Comparison of ENCODE assay signal across 29 cellular contexts in genomic region chr9:81531511-81531910, GRCh38.
"Had no signal": no experiment of that assay in that cellular context is flagged by ENCODE, and none has a peak within 500 bp of the region (broad histone marks: within the 10 kb centered on the region; RNA-seq: fewer than 3 reads in every experiment).

No MANE protein-coding gene starts in this region.

- H3K9me3 ChIP-seq: ascending aorta, body of pancreas, breast epithelium, SJSA1, SK-N-SH had no signal

- H3K4me2 ChIP-seq: SK-N-SH had no signal

- H3K36me3 Mint-ChIP-seq: activated naive CD4-positive, alpha-beta T cell treated with anti-CD3 and anti-CD28 coated beads, Interleukin-2, amount 10 ng/mL, durations not matched to agents 7 days and 5 days; activated naive CD8-positive, alpha-beta T cell; WTC11 had no signal

- DNase-seq: activated CD4-positive, alpha-beta T cell treated with anti-CD3 and anti-CD28 coated beads for 36 hours; activated CD4-positive, alpha-beta T cell treated with anti-CD3 and anti-CD28 coated beads, Interleukin-2, amount 10 ng/mL, durations not matched to agents 7 days and 5 days; activated CD4-positive, alpha-beta T cell treated with anti-CD3 and anti-CD28 coated beads, Interleukin-2, amount 50 U/mL, for 48 hours; activated CD8-positive, alpha-beta T cell treated with anti-CD3 and anti-CD28 coated beads, Interleukin-2, amount 10 ng/mL, durations not matched to agents 7 days and 5 days; activated gamma-delta T cell treated with Interleukin-2 at 50 U/mL for 16 hours; activated naive CD4-positive, alpha-beta T cell treated with anti-CD3 and anti-CD28 coated beads, Interleukin-2, amount 10 ng/mL, durations not matched to agents 7 days and 5 days; activated naive CD8-positive, alpha-beta T cell treated with anti-CD3 and anti-CD28 coated beads, Interleukin-2, amount 50 U/mL, for 24 hours; activated T-cell treated with anti-CD3 and anti-CD28 coated beads, Interleukin-2, amount 50 U/mL, for 24 hours; body of pancreas; NCI-H1092; NCI-H1436 treated with DMSO at 0.1 percent for 48 hours; NCI-H1694 treated with DMSO at 0.1 percent for 48 hours; NCI-H2029; NCI-H2171; NCI-H510A; NCI-H526; NCI-H748 treated with DMSO at 0.1 percent for 48 hours; NK-92 treated with Interleukin-12 subunit alpha and Interleukin-12 subunit beta, amount 100 ng/mL, for 24 hours; OCI-M1; SHP77 treated with DMSO at 0.1 percent for 48 hours; SK-N-SH had no signal

- H3K27me3 ChIP-seq: ascending aorta, body of pancreas, breast epithelium, SJSA1 had no signal

- H3K4me1 Mint-ChIP-seq: activated CD4-positive, alpha-beta T cell treated with anti-CD3 and anti-CD28 coated beads for 36 hours; activated CD4-positive, alpha-beta T cell treated with anti-CD3 and anti-CD28 coated beads, Interleukin-2, amount 10 ng/mL, durations not matched to agents 7 days and 5 days; activated naive CD4-positive, alpha-beta T cell treated with anti-CD3 and anti-CD28 coated beads, Interleukin-2, amount 10 ng/mL, durations not matched to agents 7 days and 5 days; activated naive CD8-positive, alpha-beta T cell treated with anti-CD3 and anti-CD28 coated beads, Interleukin-2, amount 50 U/mL, for 24 hours had no signal

- H3K36me3 ChIP-seq: ascending aorta, breast epithelium, SJSA1 had no signal

- H3K9ac ChIP-seq: SK-N-SH had no signal

- H3K27me3 Mint-ChIP-seq: activated CD4-positive, alpha-beta T cell treated with anti-CD3 and anti-CD28 coated beads, Interleukin-2, amount 10 ng/mL, durations not matched to agents 7 days and 5 days; activated naive CD4-positive, alpha-beta T cell treated with anti-CD3 and anti-CD28 coated beads, Interleukin-2, amount 10 ng/mL, durations not matched to agents 7 days and 5 days had no signal

- H3K4me1 ChIP-seq: breast epithelium had no signal

- H3K4me3 ChIP-seq: ascending aorta, body of pancreas, breast epithelium, K562, SJSA1 had no signal

- H3K27ac Mint-ChIP-seq: activated CD4-positive, alpha-beta T cell treated with anti-CD3 and anti-CD28 coated beads for 36 hours; activated CD4-positive, alpha-beta T cell treated with anti-CD3 and anti-CD28 coated beads, Interleukin-2, amount 10 ng/mL, durations not matched to agents 7 days and 5 days; activated CD8-positive, alpha-beta T cell treated with anti-CD3 and anti-CD28 coated beads, Interleukin-2, amount 10 ng/mL, durations not matched to agents 7 days and 5 days; activated naive CD4-positive, alpha-beta T cell treated with anti-CD3 and anti-CD28 coated beads, Interleukin-2, amount 10 ng/mL, durations not matched to agents 7 days and 5 days; activated naive CD8-positive, alpha-beta T cell; activated naive CD8-positive, alpha-beta T cell treated with anti-CD3 and anti-CD28 coated beads, Interleukin-2, amount 50 U/mL, for 24 hours; activated T-cell treated with anti-CD3 and anti-CD28 coated beads, Interleukin-2, amount 50 U/mL, for 24 hours; T-helper 1 cell treated with Interleukin-12 subunit alpha and Interleukin-12 subunit beta and Interleukin-4 antibody, amounts not matched to agents 30 μg/mL and 1 μg/mL, for 36 hours; T-helper 2 cell treated with Interferon-gamma antibody and Interleukin-4, amounts not matched to agents 5 μg/mL and 100 μg/mL, for 36 hours; WTC11 had no signal

- H3K4me3 Mint-ChIP-seq: activated CD4-positive, alpha-beta T cell treated with anti-CD3 and anti-CD28 coated beads for 36 hours; activated CD4-positive, alpha-beta T cell treated with anti-CD3 and anti-CD28 coated beads, Interleukin-2, amount 10 ng/mL, durations not matched to agents 7 days and 5 days; activated CD8-positive, alpha-beta T cell treated with anti-CD3 and anti-CD28 coated beads, Interleukin-2, amount 10 ng/mL, durations not matched to agents 7 days and 5 days; activated naive CD4-positive, alpha-beta T cell treated with anti-CD3 and anti-CD28 coated beads, Interleukin-2, amount 10 ng/mL, durations not matched to agents 7 days and 5 days; activated naive CD8-positive, alpha-beta T cell; activated naive CD8-positive, alpha-beta T cell treated with anti-CD3 and anti-CD28 coated beads, Interleukin-2, amount 50 U/mL, for 24 hours; activated T-cell treated with anti-CD3 and anti-CD28 coated beads, Interleukin-2, amount 50 U/mL, for 24 hours; T-helper 1 cell treated with Interleukin-12 subunit alpha and Interleukin-12 subunit beta and Interleukin-4 antibody, amounts not matched to agents 30 μg/mL and 1 μg/mL, for 36 hours; T-helper 2 cell treated with Interferon-gamma antibody and Interleukin-4, amounts not matched to agents 5 μg/mL and 100 μg/mL, for 36 hours; WTC11 had no signal

- H3K27ac ChIP-seq: ascending aorta, body of pancreas, breast epithelium, SJSA1 had no signal

- H3K9me3 Mint-ChIP-seq: activated naive CD4-positive, alpha-beta T cell treated with anti-CD3 and anti-CD28 coated beads, Interleukin-2, amount 10 ng/mL, durations not matched to agents 7 days and 5 days; activated naive CD8-positive, alpha-beta T cell treated with anti-CD3 and anti-CD28 coated beads, Interleukin-2, amount 50 U/mL, for 24 hours; activated T-cell treated with anti-CD3 and anti-CD28 coated beads, Interleukin-2, amount 50 U/mL, for 24 hours; T-helper 1 cell treated with Interleukin-12 subunit alpha and Interleukin-12 subunit beta and Interleukin-4 antibody, amounts not matched to agents 30 μg/mL and 1 μg/mL, for 36 hours; T-helper 2 cell treated with Interferon-gamma antibody and Interleukin-4, amounts not matched to agents 5 μg/mL and 100 μg/mL, for 36 hours; WTC11 had no signal
